ENCODE assay signal across 1 cellular context in genomic region chrX:9420513-9420912, GRCh38.
TF ChIP-seq lines count a peak whose summit lies in the region.

No MANE protein-coding gene starts in this region.

TF ChIP-seq in GM12878, 131 proteins besides CTCF, POLR2A, EP300 and RAD21:
- TF ChIP-seq PKNOX1 (IDR thresholded peaks at IDR 0.05) (peak; percentile 32), MLLT1 (IDR thresholded peaks at IDR 0.05) (no peak), ATF2 (IDR thresholded peaks at IDR 0.05; ENCODE audit: low read length) (no peak)
